Comparison of ENCODE assay signal across 1 cellular context in the genomic region with DNA sequence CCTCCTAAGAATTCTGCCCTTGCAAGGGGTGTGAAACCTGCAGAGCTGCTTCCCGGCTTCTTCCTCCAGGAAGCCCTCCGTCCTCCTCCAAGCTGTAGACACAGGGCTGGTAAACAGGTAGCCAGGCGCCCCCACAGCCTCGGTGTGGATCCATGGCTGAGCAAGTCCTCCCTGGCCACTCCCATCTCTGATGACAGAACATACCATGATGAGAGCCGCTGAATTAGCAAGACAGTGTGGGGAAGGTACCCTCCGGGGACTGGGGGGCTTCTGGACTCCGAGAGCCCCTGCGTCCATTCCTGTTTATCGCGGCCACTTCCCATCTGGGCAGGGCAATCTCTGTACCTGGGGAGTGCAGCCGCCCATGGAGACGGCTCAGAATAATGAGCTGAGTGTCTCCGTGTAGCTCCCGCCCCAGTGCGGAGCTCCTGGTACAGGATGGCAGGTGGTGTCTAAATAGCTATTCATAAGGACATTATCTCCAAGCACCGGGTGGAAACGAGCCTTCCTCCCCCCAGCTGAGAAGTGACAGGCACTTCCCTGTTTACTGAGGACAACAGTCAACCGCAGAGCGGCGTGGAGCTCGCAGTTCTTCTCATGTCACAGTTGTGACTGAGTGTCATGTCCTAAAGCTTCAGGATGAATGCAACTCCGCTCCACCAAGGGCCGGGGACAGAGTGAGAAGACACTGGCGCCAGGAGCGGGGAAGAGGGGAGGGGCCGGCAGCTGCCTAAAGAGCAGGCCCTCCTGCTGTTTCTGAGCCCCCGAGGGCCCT.
TF ChIP-seq lines count a peak whose summit lies in the region.

No MANE protein-coding gene starts in this region.

TF ChIP-seq in K562, 482 proteins besides CTCF, POLR2A, EP300 and RAD21 (continued from another document and continues in another):
- TF ChIP-seq, protein P1, sequence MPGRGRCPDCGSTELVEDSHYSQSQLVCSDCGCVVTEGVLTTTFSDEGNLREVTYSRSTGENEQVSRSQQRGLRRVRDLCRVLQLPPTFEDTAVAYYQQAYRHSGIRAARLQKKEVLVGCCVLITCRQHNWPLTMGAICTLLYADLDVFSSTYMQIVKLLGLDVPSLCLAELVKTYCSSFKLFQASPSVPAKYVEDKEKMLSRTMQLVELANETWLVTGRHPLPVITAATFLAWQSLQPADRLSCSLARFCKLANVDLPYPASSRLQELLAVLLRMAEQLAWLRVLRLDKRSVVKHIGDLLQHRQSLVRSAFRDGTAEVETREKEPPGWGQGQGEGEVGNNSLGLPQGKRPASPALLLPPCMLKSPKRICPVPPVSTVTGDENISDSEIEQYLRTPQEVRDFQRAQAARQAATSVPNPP (IDR thresholded peaks at IDR 0.05; ENCODE audit: borderline replicate concordance, insufficient read depth, insufficient read length): no peak
- TF ChIP-seq ZNF134 (CRISPR knock-in tag; conservative IDR thresholded peaks at IDR 0.05) (no peak), GABPB1 (CRISPR knock-in tag; IDR thresholded peaks at IDR 0.05) (peak; percentile 27; the same call in 1 of the 2 replicates), CREB1 (IDR thresholded peaks at IDR 0.05) (no peak), CREB1 (CRISPR knock-in tag; IDR thresholded peaks at IDR 0.05) (no peak), ZC3H8 (IDR thresholded peaks at IDR 0.05) (no peak), MBD2 (IDR thresholded peaks at IDR 0.05; ENCODE audit: borderline replicate concordance, low read depth) (peak; percentile 41; the same call in 1 of the 2 replicates), EGR1 (conservative IDR thresholded peaks at IDR 0.05) (no peak), ZNF707 (CRISPR knock-in tag; conservative IDR thresholded peaks at IDR 0.05) (no peak), EZH2 (IDR thresholded peaks at IDR 0.05; ENCODE audit: borderline replicate concordance, low read depth, low read length) (no peak), ZNF696 (CRISPR knock-in tag; conservative IDR thresholded peaks at IDR 0.05) (no peak), CTBP1 (IDR thresholded peaks at IDR 0.05; ENCODE audit: borderline replicate concordance) (peak; percentile 88), ZNF3 (CRISPR knock-in tag; IDR thresholded peaks at IDR 0.05) (no peak), TCFL5 (CRISPR knock-in tag; conservative IDR thresholded peaks at IDR 0.05) (no peak), RBM17 (IDR thresholded peaks at IDR 0.05; ENCODE audit: borderline replicate concordance, low read depth, low read length) (no peak), SMC3 (conservative IDR thresholded peaks at IDR 0.05; ENCODE audit: insufficient read depth, low read depth, low read length) (no peak), ASH1L (IDR thresholded peaks at IDR 0.05; ENCODE audit: borderline replicate concordance, low read depth, partially characterized antibody) (no peak), SAFB (IDR thresholded peaks at IDR 0.05; ENCODE audit: borderline replicate concordance, low read depth, low read length) (no peak), KDM5B (IDR thresholded peaks at IDR 0.05; ENCODE audit: insufficient replicate concordance, low read depth, low read length) (no peak), GATAD2B (IDR thresholded peaks at IDR 0.05; ENCODE audit: borderline replicate concordance) (no peak), RBM39 (optimal IDR thresholded peaks at IDR 0.05; ENCODE audit: low read depth, low read length) (no peak), ZNF77 (CRISPR knock-in tag; IDR thresholded peaks at IDR 0.05) (no peak), CBFA2T2 (conservative IDR thresholded peaks at IDR 0.05) (peak; percentile 81), TAF7 (tag; IDR thresholded peaks at IDR 0.05) (no peak), HNRNPLL (IDR thresholded peaks at IDR 0.05; ENCODE audit: low read depth, low read length, poor library complexity, severe bottlenecking) (no peak), ZNF232 (CRISPR knock-in tag; IDR thresholded peaks at IDR 0.05) (no peak), NFATC3 (IDR thresholded peaks at IDR 0.05) (no peak), HDAC2 (IDR thresholded peaks at IDR 0.05) (no peak), ZSCAN29 (IDR thresholded peaks at IDR 0.05) (no peak), DDX20 (tag; IDR thresholded peaks at IDR 0.05; ENCODE audit: low read depth) (no peak), HCFC1 (IDR thresholded peaks at IDR 0.05; ENCODE audit: low read depth, low read length) (no peak), ELF2 (CRISPR knock-in tag; IDR thresholded peaks at IDR 0.05) (no peak), U2AF2 (optimal IDR thresholded peaks at IDR 0.05; ENCODE audit: low read depth, low read length) (no peak), SPI1 (IDR thresholded peaks at IDR 0.05; ENCODE audit: borderline replicate concordance, low read depth, low read length) (peak; percentile 99), MAFG (tag; conservative IDR thresholded peaks at IDR 0.05) (no peak), SUPT5H (IDR thresholded peaks at IDR 0.05) (no peak), ZNF324 (CRISPR knock-in tag; IDR thresholded peaks at IDR 0.05) (no peak), ZNF780A (CRISPR knock-in tag; IDR thresholded peaks at IDR 0.05) (no peak), HNRNPH1 (optimal IDR thresholded peaks at IDR 0.05; ENCODE audit: low read depth, low read length) (no peak), ZNF23 (CRISPR knock-in tag; IDR thresholded peaks at IDR 0.05) (no peak), ZNF24 (IDR thresholded peaks at IDR 0.05) (no peak), RBM22 (IDR thresholded peaks at IDR 0.05; ENCODE audit: low read depth, low read length, poor library complexity, severe bottlenecking) (no peak), HIVEP1 (CRISPR knock-in tag; IDR thresholded peaks at IDR 0.05) (no peak), TEAD4 (IDR thresholded peaks at IDR 0.05; ENCODE audit: low read length) (peak; percentile 85), TEAD4 (CRISPR knock-in tag; IDR thresholded peaks at IDR 0.05; ENCODE audit: borderline replicate concordance) (no peak), HNRNPL (IDR thresholded peaks at IDR 0.05; ENCODE audit: low read depth, low read length) (no peak), BCOR (IDR thresholded peaks at IDR 0.05) (0 out of 2 replicates have a peak, but pooled peaks have one; percentile 13), ZNF253 (CRISPR knock-in tag; conservative IDR thresholded peaks at IDR 0.05) (no peak), NCOA6 (IDR thresholded peaks at IDR 0.05) (no peak)
- TF ChIP-seq, protein P2, sequence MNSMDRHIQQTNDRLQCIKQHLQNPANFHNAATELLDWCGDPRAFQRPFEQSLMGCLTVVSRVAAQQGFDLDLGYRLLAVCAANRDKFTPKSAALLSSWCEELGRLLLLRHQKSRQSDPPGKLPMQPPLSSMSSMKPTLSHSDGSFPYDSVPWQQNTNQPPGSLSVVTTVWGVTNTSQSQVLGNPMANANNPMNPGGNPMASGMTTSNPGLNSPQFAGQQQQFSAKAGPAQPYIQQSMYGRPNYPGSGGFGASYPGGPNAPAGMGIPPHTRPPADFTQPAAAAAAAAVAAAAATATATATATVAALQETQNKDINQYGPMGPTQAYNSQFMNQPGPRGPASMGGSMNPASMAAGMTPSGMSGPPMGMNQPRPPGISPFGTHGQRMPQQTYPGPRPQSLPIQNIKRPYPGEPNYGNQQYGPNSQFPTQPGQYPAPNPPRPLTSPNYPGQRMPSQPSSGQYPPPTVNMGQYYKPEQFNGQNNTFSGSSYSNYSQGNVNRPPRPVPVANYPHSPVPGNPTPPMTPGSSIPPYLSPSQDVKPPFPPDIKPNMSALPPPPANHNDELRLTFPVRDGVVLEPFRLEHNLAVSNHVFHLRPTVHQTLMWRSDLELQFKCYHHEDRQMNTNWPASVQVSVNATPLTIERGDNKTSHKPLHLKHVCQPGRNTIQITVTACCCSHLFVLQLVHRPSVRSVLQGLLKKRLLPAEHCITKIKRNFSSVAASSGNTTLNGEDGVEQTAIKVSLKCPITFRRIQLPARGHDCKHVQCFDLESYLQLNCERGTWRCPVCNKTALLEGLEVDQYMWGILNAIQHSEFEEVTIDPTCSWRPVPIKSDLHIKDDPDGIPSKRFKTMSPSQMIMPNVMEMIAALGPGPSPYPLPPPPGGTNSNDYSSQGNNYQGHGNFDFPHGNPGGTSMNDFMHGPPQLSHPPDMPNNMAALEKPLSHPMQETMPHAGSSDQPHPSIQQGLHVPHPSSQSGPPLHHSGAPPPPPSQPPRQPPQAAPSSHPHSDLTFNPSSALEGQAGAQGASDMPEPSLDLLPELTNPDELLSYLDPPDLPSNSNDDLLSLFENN (IDR thresholded peaks at IDR 0.05; ENCODE audit: low read depth in 2 of 2, low read length in 2 of 2): no peak
- TF ChIP-seq, protein P3, sequence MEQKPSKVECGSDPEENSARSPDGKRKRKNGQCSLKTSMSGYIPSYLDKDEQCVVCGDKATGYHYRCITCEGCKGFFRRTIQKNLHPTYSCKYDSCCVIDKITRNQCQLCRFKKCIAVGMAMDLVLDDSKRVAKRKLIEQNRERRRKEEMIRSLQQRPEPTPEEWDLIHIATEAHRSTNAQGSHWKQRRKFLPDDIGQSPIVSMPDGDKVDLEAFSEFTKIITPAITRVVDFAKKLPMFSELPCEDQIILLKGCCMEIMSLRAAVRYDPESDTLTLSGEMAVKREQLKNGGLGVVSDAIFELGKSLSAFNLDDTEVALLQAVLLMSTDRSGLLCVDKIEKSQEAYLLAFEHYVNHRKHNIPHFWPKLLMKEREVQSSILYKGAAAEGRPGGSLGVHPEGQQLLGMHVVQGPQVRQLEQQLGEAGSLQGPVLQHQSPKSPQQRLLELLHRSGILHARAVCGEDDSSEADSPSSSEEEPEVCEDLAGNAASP (IDR thresholded peaks at IDR 0.05): no peak
- TF ChIP-seq, protein P4, sequence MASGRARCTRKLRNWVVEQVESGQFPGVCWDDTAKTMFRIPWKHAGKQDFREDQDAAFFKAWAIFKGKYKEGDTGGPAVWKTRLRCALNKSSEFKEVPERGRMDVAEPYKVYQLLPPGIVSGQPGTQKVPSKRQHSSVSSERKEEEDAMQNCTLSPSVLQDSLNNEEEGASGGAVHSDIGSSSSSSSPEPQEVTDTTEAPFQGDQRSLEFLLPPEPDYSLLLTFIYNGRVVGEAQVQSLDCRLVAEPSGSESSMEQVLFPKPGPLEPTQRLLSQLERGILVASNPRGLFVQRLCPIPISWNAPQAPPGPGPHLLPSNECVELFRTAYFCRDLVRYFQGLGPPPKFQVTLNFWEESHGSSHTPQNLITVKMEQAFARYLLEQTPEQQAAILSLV (tag; IDR thresholded peaks at IDR 0.05): no peak
- TF ChIP-seq, protein P5, sequence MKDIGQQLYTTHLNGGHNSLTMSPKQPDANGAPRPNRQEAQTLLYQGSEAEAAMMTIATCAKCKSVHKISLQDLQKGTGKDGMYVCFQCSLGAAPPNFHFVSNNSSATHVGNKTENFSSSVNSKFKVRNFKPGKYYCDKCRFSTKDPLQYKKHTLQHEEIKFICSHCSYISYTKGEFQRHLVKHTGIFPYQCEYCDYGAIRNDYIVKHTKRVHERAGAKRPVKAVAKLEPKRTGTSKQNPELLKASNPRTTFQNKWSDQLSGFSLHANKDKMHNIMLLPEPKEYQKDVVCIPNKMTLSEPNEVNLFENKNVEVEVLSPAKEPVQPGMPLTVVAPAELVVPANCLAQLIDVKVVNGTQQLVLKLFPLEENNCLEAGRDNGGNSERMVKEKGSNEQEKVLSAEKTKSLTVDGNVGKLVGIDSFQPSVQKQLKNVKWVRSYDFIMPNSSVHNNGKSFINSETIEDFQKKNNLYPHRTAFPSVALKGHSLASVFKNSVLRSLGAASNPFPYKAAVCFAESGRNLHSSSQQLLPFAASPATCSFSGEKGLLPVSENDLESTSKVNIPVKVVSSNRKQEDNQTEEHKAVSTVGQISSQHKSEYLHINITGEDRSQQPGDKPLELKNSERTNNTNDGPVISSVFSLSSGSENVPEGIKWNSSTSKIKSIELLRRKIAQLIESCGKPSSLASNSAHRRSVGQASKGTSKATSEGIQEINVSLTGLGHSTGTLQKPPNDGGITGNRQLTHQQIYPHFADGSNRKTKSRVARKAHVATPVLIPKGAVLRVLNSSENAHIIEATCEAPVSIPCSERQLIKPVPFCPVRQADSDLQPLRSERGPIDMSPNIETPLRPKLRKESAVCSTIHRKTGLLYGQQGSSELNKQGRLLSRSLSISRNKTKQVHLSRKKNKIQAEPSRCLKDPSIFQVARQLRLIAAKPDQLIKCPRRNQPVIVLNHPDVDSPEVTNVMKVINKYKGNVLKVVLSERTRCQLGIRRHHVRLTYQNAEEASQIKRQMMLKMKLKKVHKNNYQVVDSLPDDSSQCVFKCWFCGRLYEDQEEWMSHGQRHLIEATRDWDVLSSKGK (CRISPR knock-in tag; IDR thresholded peaks at IDR 0.05): no peak
- TF ChIP-seq, protein P6, sequence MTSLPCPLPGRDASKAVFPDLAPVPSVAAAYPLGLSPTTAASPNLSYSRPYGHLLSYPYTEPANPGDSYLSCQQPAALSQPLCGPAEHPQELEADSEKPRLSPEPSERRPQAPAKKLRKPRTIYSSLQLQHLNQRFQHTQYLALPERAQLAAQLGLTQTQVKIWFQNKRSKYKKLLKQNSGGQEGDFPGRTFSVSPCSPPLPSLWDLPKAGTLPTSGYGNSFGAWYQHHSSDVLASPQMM (CRISPR knock-in tag; IDR thresholded peaks at IDR 0.05): no peak
- TF ChIP-seq, protein P7, sequence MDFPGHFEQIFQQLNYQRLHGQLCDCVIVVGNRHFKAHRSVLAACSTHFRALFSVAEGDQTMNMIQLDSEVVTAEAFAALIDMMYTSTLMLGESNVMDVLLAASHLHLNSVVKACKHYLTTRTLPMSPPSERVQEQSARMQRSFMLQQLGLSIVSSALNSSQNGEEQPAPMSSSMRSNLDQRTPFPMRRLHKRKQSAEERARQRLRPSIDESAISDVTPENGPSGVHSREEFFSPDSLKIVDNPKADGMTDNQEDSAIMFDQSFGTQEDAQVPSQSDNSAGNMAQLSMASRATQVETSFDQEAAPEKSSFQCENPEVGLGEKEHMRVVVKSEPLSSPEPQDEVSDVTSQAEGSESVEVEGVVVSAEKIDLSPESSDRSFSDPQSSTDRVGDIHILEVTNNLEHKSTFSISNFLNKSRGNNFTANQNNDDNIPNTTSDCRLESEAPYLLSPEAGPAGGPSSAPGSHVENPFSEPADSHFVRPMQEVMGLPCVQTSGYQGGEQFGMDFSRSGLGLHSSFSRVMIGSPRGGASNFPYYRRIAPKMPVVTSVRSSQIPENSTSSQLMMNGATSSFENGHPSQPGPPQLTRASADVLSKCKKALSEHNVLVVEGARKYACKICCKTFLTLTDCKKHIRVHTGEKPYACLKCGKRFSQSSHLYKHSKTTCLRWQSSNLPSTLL (IDR thresholded peaks at IDR 0.05): no peak
- TF ChIP-seq, protein P8, sequence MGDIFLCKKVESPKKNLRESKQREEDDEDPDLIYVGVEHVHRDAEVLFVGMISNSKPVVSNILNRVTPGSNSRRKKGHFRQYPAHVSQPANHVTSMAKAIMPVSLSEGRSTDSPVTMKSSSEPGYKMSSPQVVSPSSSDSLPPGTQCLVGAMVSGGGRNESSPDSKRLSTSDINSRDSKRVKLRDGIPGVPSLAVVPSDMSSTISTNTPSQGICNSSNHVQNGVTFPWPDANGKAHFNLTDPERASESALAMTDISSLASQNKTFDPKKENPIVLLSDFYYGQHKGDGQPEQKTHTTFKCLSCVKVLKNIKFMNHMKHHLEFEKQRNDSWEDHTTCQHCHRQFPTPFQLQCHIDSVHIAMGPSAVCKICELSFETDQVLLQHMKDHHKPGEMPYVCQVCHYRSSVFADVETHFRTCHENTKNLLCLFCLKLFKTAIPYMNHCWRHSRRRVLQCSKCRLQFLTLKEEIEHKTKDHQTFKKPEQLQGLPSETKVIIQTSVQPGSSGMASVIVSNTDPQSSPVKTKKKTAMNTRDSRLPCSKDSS (IDR thresholded peaks at IDR 0.05; ENCODE audit: low read depth, partially characterized antibody): no peak
- TF ChIP-seq, protein P9, sequence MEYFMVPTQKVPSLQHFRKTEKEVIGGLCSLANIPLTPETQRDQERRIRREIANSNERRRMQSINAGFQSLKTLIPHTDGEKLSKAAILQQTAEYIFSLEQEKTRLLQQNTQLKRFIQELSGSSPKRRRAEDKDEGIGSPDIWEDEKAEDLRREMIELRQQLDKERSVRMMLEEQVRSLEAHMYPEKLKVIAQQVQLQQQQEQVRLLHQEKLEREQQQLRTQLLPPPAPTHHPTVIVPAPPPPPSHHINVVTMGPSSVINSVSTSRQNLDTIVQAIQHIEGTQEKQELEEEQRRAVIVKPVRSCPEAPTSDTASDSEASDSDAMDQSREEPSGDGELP (CRISPR knock-in tag; IDR thresholded peaks at IDR 0.05; ENCODE audit: borderline replicate concordance): peak; percentile 98
